ENCODE assay signal across 8 cellular contexts in genomic region chr5:148723143-148723542, GRCh38.
"Had no signal": no experiment of that assay in that cellular context is flagged by ENCODE, and none has a peak within 500 bp of the region (broad histone marks: within the 10 kb centered on the region; RNA-seq: fewer than 3 reads in every experiment).

No MANE protein-coding gene starts in this region.

- H2AFZ ChIP-seq: GM23248 had no signal

- H3K36me3 ChIP-seq: HAP-1 had no signal

- H3K9ac ChIP-seq: GM23248 had no signal

- H3K9me3 ChIP-seq: HAP-1 had no signal

- DNase-seq: GM23248, GOT3, H7, KG1 had no signal

- H3K4me1 ChIP-seq: HAP-1 had no signal

- H3K4me3 ChIP-seq: GM23248, HAP-1 had no signal

- ATAC-seq: HCT116 had no signal

- H3K4me3 Mint-ChIP-seq: IgD-negative memory B cell had no signal

- H3K27ac ChIP-seq: GM23248, HL-60 had no signal

- H3K27ac Mint-ChIP-seq: IgD-negative memory B cell had no signal
